Comparison of ENCODE assay signal across 19 cellular contexts in the genomic region with DNA sequence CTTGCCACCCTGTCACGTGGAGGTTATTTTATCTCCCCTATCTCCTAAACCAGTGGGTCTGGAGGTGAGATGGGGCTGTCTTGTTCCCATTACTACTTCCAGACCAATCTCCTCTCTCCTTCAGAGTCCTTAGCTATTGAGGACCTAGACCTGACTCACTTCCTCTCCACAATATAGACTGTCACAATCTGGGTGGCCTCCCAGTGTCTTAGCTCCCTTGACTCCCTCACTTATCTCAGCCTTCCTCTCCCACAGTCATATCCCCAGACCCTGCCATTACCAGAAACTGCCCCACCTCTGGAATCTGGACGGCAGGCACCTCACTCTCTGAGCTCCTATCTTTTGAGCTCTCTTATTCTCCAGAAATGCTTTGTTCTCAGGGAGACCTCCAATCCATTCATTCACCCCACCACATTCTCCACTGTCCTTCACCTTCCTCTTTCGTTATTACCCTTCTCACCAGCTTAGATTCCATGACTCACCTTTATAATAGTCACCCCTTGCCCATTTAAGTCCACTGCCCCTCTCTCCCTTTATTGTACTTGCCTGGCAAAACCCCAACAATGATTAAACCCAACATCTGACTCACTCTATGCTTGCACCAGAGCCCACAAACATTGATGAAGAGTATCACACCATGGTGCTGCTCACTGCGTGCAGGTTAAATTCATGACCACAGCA. TPM values are rescaled to one million over a fixed set of nuclear protein-coding genes. Genes with fewer than 3 reads are reported as not detected.
DNase-seq lines count a peak whose midpoint lies in the region; ATAC-seq, FAIRE-seq and TF ChIP-seq lines count a peak whose summit lies in the region.
"Had no signal": no experiment of that assay in that cellular context is flagged by ENCODE, and none has a peak within 500 bp of the region (broad histone marks: within the 10 kb centered on the region; RNA-seq: fewer than 3 reads in every experiment).

No MANE protein-coding gene starts in this region.

- POLR2A ChIA-PET in PC-9 (lab: Charles Lee; ENCODE audit: unreplicated experiment): interaction anchor here (0.6 to 0.7 kb wide), 3 partner anchors 32 to 484 kb away, joined by 3 to 4 read pairs (median 3); no protein-coding TSS in a partner anchor

- H3K4me3 ChIP-seq in PC-9 (no peak overlapping the region), fibroblast of mammary gland (ENCODE audit: control insufficient read depth, low read depth, low read length) (no peak overlapping the region)
- H3K4me3 ChIP-seq: BLaER1 treated with 17β-estradiol and CSF1 and Interleukin-3, amounts not matched to agents 10 nM and 100 nM; left ventricle myocardium inferior had no signal

- H3K79me2 ChIP-seq in PC-9 (ENCODE audit: low read depth): no peaks in the 10 kb centered on the region

- BruUV-seq in PC-9 (replicated peaks; lab: Mats Ljungman, UMichigan): no TSS peak

- H3K36me3 ChIP-seq in PC-9 (ENCODE audit: low read depth): 0 out of 2 replicates have a peak, but pooled peaks cover 7% of the 10 kb centered on the region
- H3K36me3 ChIP-seq: BLaER1 treated with 17β-estradiol and CSF1 and Interleukin-3, amounts not matched to agents 10 nM and 100 nM; left ventricle myocardium inferior had no signal

- H3K27ac ChIP-seq in PC-9: peak overlapping the region; percentile 68
- H3K27ac ChIP-seq: BLaER1 treated with 17β-estradiol and CSF1 and Interleukin-3, amounts not matched to agents 10 nM and 100 nM; KMS-11; left ventricle myocardium inferior had no signal

- H3K4me2 ChIP-seq in PC-9: peak overlapping the region; percentile 55
- H3K4me2 ChIP-seq: KMS-11 had no signal

- peaks cover 27% of the 10 kb centered on the region for H3K4me1 ChIP-seq in PC-9 (replicated peaks; ENCODE audit: insufficient read depth)
- H3K4me1 ChIP-seq: left ventricle myocardium inferior had no signal

- 0 out of 2 replicates have a peak, but pooled peaks cover 4% of the 10 kb centered on the region for H3K9me3 ChIP-seq in PC-9 (ENCODE audit: insufficient read depth, low read depth)
- H3K9me3 ChIP-seq: BLaER1 treated with 17β-estradiol and CSF1 and Interleukin-3, amounts not matched to agents 10 nM and 100 nM; left ventricle myocardium inferior had no signal

- H3F3A ChIP-seq in PC-9 (ENCODE audit: insufficient read depth, low read depth): peaks cover 21% of the 10 kb centered on the region

- TF ChIP-seq CTCF in PC-9 (conservative IDR thresholded peaks at IDR 0.05) (no peak), fibroblast of mammary gland (conservative IDR thresholded peaks at IDR 0.05; ENCODE audit: control insufficient read depth, insufficient read depth, low read depth, low read length) (no peak)

- TF ChIP-seq POLR2A in GM12891 (IDR thresholded peaks at IDR 0.05; ENCODE audit: low read depth, low read length): no peak

- no peaks in the 10 kb centered on the region for H3K9me2 ChIP-seq in PC-9 (ENCODE audit: insufficient read depth)

- CTCF ChIA-PET in PC-9 (lab: Charles Lee): interaction anchor here (0.6 to 1.2 kb wide), 6 partner anchors 37 to 1035 kb away, joined by 4 to 6 read pairs (median 4); no protein-coding TSS in a partner anchor

- no peak for ATAC-seq in HG03095 (IDR thresholded peaks at IDR 0.05; ENCODE audit: unreplicated experiment)
- ATAC-seq: naive thymus-derived CD8-positive, alpha-beta T cell had no signal

- H4K20me1 ChIP-seq in PC-9 (ENCODE audit: insufficient read depth): no peaks in the 10 kb centered on the region
- H4K20me1 ChIP-seq: BLaER1 treated with 17β-estradiol and CSF1 and Interleukin-3, amounts not matched to agents 10 nM and 100 nM had no signal

- intact Hi-C loops in PC-9 (cut with micrococcal nuclease; ENCODE audit: unreplicated experiment): no loop called here

- H3K27me3 ChIP-seq in PC-9 (ENCODE audit: insufficient read depth, low read depth): no peaks in the 10 kb centered on the region

- FAIRE-seq in GM12891 (lab: Jason Lieb, UNC): no peak
- FAIRE-seq: endometrium had no signal

- DNase-seq in GM12891 (ENCODE audit: insufficient read length, low spot score): no peak
- peak; percentile 23 for DNase-seq in HCEC 1CT
- DNase-seq in PC-9: peak; percentile 49 to 93
- peak; percentile 54 for DNase-seq in fibroblast of mammary gland (ENCODE audit: low read depth)
- DNase-seq in NCI-H774 (lab: John Stamatoyannopoulos, UW): no peak
- no peak for DNase-seq in NCI-H2196 treated with DMSO at 0.1 percent for 48 hours (lab: John Stamatoyannopoulos, UW; ENCODE audit: unreplicated experiment)
- DNase-seq in NCI-H345 treated with DMSO at 0.1 percent for 48 hours (lab: John Stamatoyannopoulos, UW; ENCODE audit: unreplicated experiment): no peak
- DNase-seq: activated gamma-delta T cell; head of caudate nucleus; left ventricle myocardium inferior; naive thymus-derived CD8-positive, alpha-beta T cell; NCI-H2029 treated with DMSO at 0.1 percent for 48 hours had no signal

- H2AFZ ChIP-seq in PC-9: peak overlapping the region; percentile 34; the same call in 1 of the 2 replicates

TF ChIP-seq in GM12891, 5 proteins besides CTCF, POLR2A, EP300 and RAD21:
- peak; percentile 20; the same call in 1 of the 2 replicates for TF ChIP-seq SPI1 (IDR thresholded peaks at IDR 0.05; ENCODE audit: low read depth, low read length)
- no peak for TF ChIP-seq POU2F2 (IDR thresholded peaks at IDR 0.05; ENCODE audit: low read depth, low read length)
- TF ChIP-seq TAF1 (IDR thresholded peaks at IDR 0.05; ENCODE audit: low read depth, low read length): no peak
- TF ChIP-seq PAX5 (IDR thresholded peaks at IDR 0.05; ENCODE audit: insufficient read depth, low read length, severe bottlenecking): no peak

RNA-seq across cellular contexts. Expression of gene SIX3, which starts 23.3 kb away (rescaled TPM):
- polyA plus RNA-seq in GM12891 (2012; ENCODE audit: low read depth, missing spikeins): 0.17 TPM
- 1.4 TPM in 2 replicates for total RNA-seq in PC-9 (2021)
- total RNA-seq: cardiac septum; left ventricle myocardium inferior; naive thymus-derived CD8-positive, alpha-beta T cell; pulmonary artery endothelial cell; T-helper 1 cell treated with Interleukin-12 subunit alpha and Interleukin-12 subunit beta and Interleukin-4 antibody, amounts not matched to agents 30 ng/mL and 1 ng/mL, for 36 hours had no signal
- polyA plus RNA-seq: naive thymus-derived CD8-positive, alpha-beta T cell had no signal

Comparison
In these comparisons a context has a peak if more than half of its experiments do, and no peak if none do; other contexts are left out.
1. DNase-seq: peak in HCEC 1CT (single experiment), PC-9 (2 of 2) and fibroblast of mammary gland (single experiment); none in GM12891 (single experiment), NCI-H774 (single experiment), NCI-H2196 treated with DMSO at 0.1 percent for 48 hours (single experiment) and NCI-H345 treated with DMSO at 0.1 percent for 48 hours (single experiment).